Comparison of ENCODE assay signal across 25 cellular contexts in the genomic region with DNA sequence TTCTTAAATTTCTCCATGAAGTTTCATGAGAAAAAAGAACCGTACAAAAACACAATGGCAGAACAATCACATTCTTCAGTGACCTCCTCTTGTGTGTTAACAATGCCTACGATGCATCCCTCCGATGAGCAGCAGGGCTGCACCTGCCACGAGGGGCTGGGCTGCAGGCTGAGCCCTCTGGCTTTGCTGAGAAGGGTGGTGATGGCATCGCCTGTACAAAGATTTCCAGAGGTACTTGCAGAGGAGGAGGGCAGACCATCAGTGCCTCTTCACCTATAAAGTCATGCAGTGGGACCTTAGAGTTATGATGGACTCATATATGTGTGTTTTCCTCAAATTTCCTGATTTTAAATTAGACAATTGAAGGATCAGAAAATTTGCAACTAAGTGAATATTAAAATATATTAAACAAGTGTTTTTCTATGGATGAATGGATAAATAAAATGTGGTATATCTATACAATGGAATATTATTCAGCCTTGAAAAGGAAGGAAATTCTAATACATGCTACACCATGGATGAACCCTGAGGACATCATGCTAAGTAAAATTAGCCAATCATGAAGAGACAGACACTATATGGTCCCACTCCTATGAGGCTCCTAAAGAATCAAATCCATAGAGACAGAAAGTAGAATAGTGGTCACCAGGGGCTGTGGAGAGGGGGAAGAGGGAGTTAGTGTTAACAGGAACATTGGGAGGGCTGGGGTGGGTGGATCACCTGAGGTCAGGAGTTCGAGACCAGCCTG.
"Had no signal": no experiment of that assay in that cellular context is flagged by ENCODE, and none has a peak within 500 bp of the region (broad histone marks: within the 10 kb centered on the region; RNA-seq: fewer than 3 reads in every experiment).

No MANE protein-coding gene starts in this region.

- H3K27me3 ChIP-seq: neural progenitor cell, neutrophil, right atrium auricular region, suprapubic skin, tibial artery, upper lobe of right lung had no signal

- FAIRE-seq: urothelium cell line had no signal

- H3K4me3 ChIP-seq: left ventricle myocardium inferior, lung, neural progenitor cell, right atrium auricular region, skin epidermis, spleen, suprapubic skin, thoracic aorta, tibial artery, upper lobe of right lung had no signal

- H3K9ac ChIP-seq: neural progenitor cell, parathyroid adenoma had no signal

- ATAC-seq: natural killer cell; sciatic nerve; stimulated activated effector memory CD8-positive, alpha-beta T cell treated with anti-CD3 and anti-CD28 coated beads, Interleukin-12 subunit alpha, Interleukin-12 subunit beta, amount 100 ng/mL, for 72 hours; upper lobe of right lung had no signal

- H2AFZ ChIP-seq: neural progenitor cell, parathyroid adenoma had no signal

- DNase-seq: hypothalamus; islet precursor cell; left ventricle myocardium inferior; mesendoderm; naive B cell; natural killer cell; nephron progenitor cell; occipital lobe; spleen; stimulated activated CD4-positive, alpha-beta T cell treated with anti-CD3 and anti-CD28 coated beads, Interleukin-4, amount 100 ng/mL, for 24 hours; stimulated activated naive CD4-positive, alpha-beta T cell; tibial artery; trophoblast cell; upper lobe of right lung had no signal

- H3K36me3 ChIP-seq: left ventricle myocardium inferior, neural progenitor cell, neutrophil, right atrium auricular region, spleen, suprapubic skin, thoracic aorta, tibial artery, upper lobe of right lung had no signal

- H3K79me2 ChIP-seq: parathyroid adenoma had no signal

- H3K4me1 ChIP-seq: parathyroid adenoma, spleen, upper lobe of right lung had no signal

- H3K27ac ChIP-seq: left ventricle myocardium inferior, neural progenitor cell, neutrophil, parathyroid adenoma, right atrium auricular region, skin epidermis, spleen, suprapubic skin, thoracic aorta, tibial artery, upper lobe of right lung had no signal

- H3K9me3 ChIP-seq: neutrophil, suprapubic skin, upper lobe of right lung had no signal

- H3K4me2 ChIP-seq: neural progenitor cell had no signal
